ENCODE assay signal across 9 cellular contexts in genomic region chr5:180808461-180809000, GRCh38. TPM values are rescaled to one million over a fixed set of nuclear protein-coding genes. Genes with fewer than 3 reads are reported as not detected.
DNase-seq lines count a peak whose midpoint lies in the region; ATAC-seq and TF ChIP-seq lines count a peak whose summit lies in the region.
"Had no signal": no experiment of that assay in that cellular context is flagged by ENCODE, and none has a peak within 500 bp of the region (broad histone marks: within the 10 kb centered on the region; RNA-seq: fewer than 3 reads in every experiment).

No MANE protein-coding gene starts in this region.

- H3K4me3 ChIP-seq in heart left ventricle (peak overlapping the region in 8 of 12 donors; percentile 60 to 83 (median 71)), astrocyte of the cerebellum (ENCODE audit: low read depth, low read length) (peak overlapping the region; percentile 76)

- H3K27ac Mint-ChIP-seq in mesothelial cell of epicardium = peak overlapping the region; percentile 98

- peaks cover 6 to 81% (median 57%) of the 10 kb centered on the region in 12 donors for H3K4me1 ChIP-seq in heart left ventricle

- ATAC-seq in heart left ventricle = no peak
- ATAC-seq in left ventricle myocardium superior = no peak
- ATAC-seq in GM18867 (IDR thresholded peaks at IDR 0.05; ENCODE audit: unreplicated experiment) = no peak
- ATAC-seq in HG02678 (IDR thresholded peaks at IDR 0.05; ENCODE audit: unreplicated experiment) = no peak

- H3K4me3 Mint-ChIP-seq in mesothelial cell of epicardium = peak overlapping the region; percentile 89

- intact Hi-C loops in heart left ventricle (cut with DNase I) (loop anchor here in 4 of 10 donors (5.0 to 10.0 kb wide), 4 partner anchors 54 to 436 kb away; partner anchors contain the start of genes BTNL9 (in 1 of the 4), RACK1 (in 1 of the 4) and ZFP62 (in 1 of the 4)), left ventricle myocardium superior (cut with micrococcal nuclease) (no loop called here)

- H3K9me3 ChIP-seq in heart left ventricle = no peaks in the 10 kb centered on the region

- H3K36me3 Mint-ChIP-seq in mesothelial cell of epicardium = peaks cover 8% of the 10 kb centered on the region

- in situ Hi-C loops in astrocyte of the cerebellum (cut with HindIII; ENCODE audit: low sequenced_read_pairs) = no loop called here

- H3K4me1 Mint-ChIP-seq in mesothelial cell of epicardium = peaks cover 71% of the 10 kb centered on the region

- H3K27ac ChIP-seq in heart left ventricle = peak overlapping the region in 9 of 12 donors; percentile 4 to 100 (median 97)

- no peaks in the 10 kb centered on the region for H3K27me3 ChIP-seq in heart left ventricle

- H3K36me3 ChIP-seq in heart left ventricle = peaks cover 0 to 22% (median 0%) of the 10 kb centered on the region in 9 donors

- peak in 1 of 5 donors; percentile 15 for DNase-seq in heart left ventricle
- no peak for DNase-seq in left ventricle myocardium superior
- DNase-seq in astrocyte of the cerebellum (ENCODE audit: low read depth) = no peak
- DNase-seq in mesothelial cell of epicardium (ENCODE audit: low spot score in 2 of 2, unreplicated experiment in 2 of 2) = no peak
- DNase-seq in ureter (ENCODE audit: low spot score) = peak; percentile 37
- DNase-seq in NCI-H1048 (lab: John Stamatoyannopoulos, UW) = no peak
- DNase-seq: NCI-H526 treated with DMSO at 0.1 percent for 48 hours had no signal

- H3K9me3 Mint-ChIP-seq in mesothelial cell of epicardium = no peaks in the 10 kb centered on the region

- no peaks in the 10 kb centered on the region for H3K27me3 Mint-ChIP-seq in mesothelial cell of epicardium (ENCODE audit: low read depth)

- TF ChIP-seq POLR2A in heart left ventricle (IDR thresholded peaks at IDR 0.05) = no peak

- TF ChIP-seq CTCF in heart left ventricle (IDR thresholded peaks at IDR 0.05) (no peak), astrocyte of the cerebellum (IDR thresholded peaks at IDR 0.05; ENCODE audit: low read depth, low read length, missing control alignments) (no peak), mesothelial cell of epicardium (IDR thresholded peaks at IDR 0.05; ENCODE audit: unreplicated experiment) (no peak)

- WGBS in heart left ventricle, 4 donors = 61 to 87% (median 83%) methylated on average over 5 of the region's 5 CpGs

RNA-seq across cellular contexts. Expression of gene MGAT1, which starts 5.9 kb away (rescaled TPM):
- total RNA-seq in heart left ventricle = 100 to 1,000 TPM in 3 of 9 donors, 10 to 100 TPM in 6; 50.9 to 162 (median 83.5) TPM
- 100 to 1,000 TPM in 1 of 2 donors, 10 to 100 TPM in 1; 64.5 to 199 TPM for polyA plus RNA-seq in heart left ventricle
- total RNA-seq in left ventricle myocardium superior = 67.0 TPM
- total RNA-seq in mesothelial cell of epicardium = 91.4 to 93.8 TPM (median 92.3 TPM) in 3 replicates
- total RNA-seq in ureter = 151 TPM

RNA-seq across cellular contexts. Expression of gene ZFP62, which starts 52.5 kb away (rescaled TPM):
- 10 to 100 TPM in 8 of 9 donors, 1 to 10 TPM in 1; 9.4 to 18.6 (median 13.8) TPM for total RNA-seq in heart left ventricle
- polyA plus RNA-seq in heart left ventricle = 10 to 100 TPM; 10.6 to 13.6 TPM
- 15.2 TPM for total RNA-seq in left ventricle myocardium superior
- total RNA-seq in mesothelial cell of epicardium = 48.4 to 49.8 TPM (median 48.9 TPM) in 3 replicates
- 44.8 TPM for total RNA-seq in ureter
